1 cellular context compared by ENCODE assay signal in genomic region chr10:79905322-79906314, GRCh38.
TF ChIP-seq lines count a peak whose summit lies in the region.

No MANE protein-coding gene starts in this region.

TF ChIP-seq in SK-N-SH, 30 proteins besides CTCF, POLR2A, EP300 and RAD21 (continued from another document):
- TF ChIP-seq REST (IDR thresholded peaks at IDR 0.05; ENCODE audit: low read depth, low read length) = no peak
- TF ChIP-seq USF1 (IDR thresholded peaks at IDR 0.05; ENCODE audit: borderline replicate concordance, low read depth) = no peak
- TF ChIP-seq SMC3 (IDR thresholded peaks at IDR 0.05; ENCODE audit: low read depth, low read length) = no peak
- no peak for TF ChIP-seq EZH2phosphoT487 (IDR thresholded peaks at IDR 0.05; ENCODE audit: borderline replicate concordance, low read depth)
- TF ChIP-seq MEF2A (IDR thresholded peaks at IDR 0.05; ENCODE audit: borderline replicate concordance, low read depth) = no peak
- TF ChIP-seq YY1 (IDR thresholded peaks at IDR 0.05; ENCODE audit: low read depth) = no peak
- TF ChIP-seq FOXM1 (IDR thresholded peaks at IDR 0.05; ENCODE audit: low read depth) = no peak
- TF ChIP-seq POLR2AphosphoS5 (IDR thresholded peaks at IDR 0.05; ENCODE audit: low read depth, low read length) = no peak
- TF ChIP-seq RXRA (IDR thresholded peaks at IDR 0.05; ENCODE audit: borderline replicate concordance, low read depth) = no peak
- TF ChIP-seq TCF12 (IDR thresholded peaks at IDR 0.05) = no peak
